In the genomic region with DNA sequence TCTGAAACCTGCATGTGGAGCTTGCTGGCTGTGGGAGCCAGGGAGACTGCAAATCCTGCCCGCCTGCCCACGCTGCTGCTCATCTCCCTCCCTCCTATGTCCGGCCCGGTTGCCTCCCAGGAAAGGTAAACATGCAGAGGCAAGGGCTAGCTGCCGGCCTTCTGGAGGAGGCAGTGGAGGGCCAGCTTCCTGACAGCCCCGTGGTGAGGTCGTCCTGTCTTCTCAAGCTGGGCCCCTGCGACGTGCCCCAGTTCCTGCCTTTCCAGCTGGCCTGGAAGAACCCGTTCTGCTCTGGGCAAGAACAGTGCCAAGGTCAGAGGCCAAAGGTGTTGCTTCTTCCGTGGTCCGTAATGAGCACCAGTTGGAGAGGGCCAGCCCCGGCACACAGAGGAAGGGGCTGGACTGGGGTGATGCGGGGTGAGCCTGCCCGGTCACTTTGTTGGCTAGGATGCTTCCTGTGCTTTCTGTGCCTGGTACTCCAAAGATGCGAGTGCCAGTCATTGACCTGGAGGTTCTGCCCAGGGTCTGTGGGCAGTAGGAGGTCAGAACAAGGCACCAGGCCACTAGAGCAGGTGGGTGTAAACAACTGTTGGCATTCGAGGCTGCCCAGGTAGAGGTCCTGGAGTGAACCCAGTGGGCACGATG, we compare ENCODE assay signal across 9 cellular contexts. TPM values are rescaled to one million over a fixed set of nuclear protein-coding genes. Genes with fewer than 3 reads are reported as not detected.
DNase-seq lines count a peak whose midpoint lies in the region; ATAC-seq, FAIRE-seq and TF ChIP-seq lines count a peak whose summit lies in the region.
"Had no signal": no experiment of that assay in that cellular context is flagged by ENCODE, and none has a peak within 500 bp of the region (broad histone marks: within the 10 kb centered on the region; RNA-seq: fewer than 3 reads in every experiment).

No MANE protein-coding gene starts in this region.

- H3K79me2 ChIP-seq in endothelial cell of umbilical vein (ENCODE audit: control insufficient read depth, insufficient read depth, low read length), result no peaks in the 10 kb centered on the region

- no peak for TF ChIP-seq CTCF in endothelial cell of umbilical vein (IDR thresholded peaks at IDR 0.05; ENCODE audit: extremely low read depth in 1 of 2, insufficient read depth in 1 of 2, low read depth in 1 of 2, low read length in 2 of 2)
- TF ChIP-seq CTCF in nephron progenitor cell (IDR thresholded peaks at IDR 0.05), result no peak

- H2AFZ ChIP-seq in endothelial cell of umbilical vein (ENCODE audit: low read depth, low read length), result peak overlapping the region; percentile 37

- no peaks in the 10 kb centered on the region for H3K9me1 ChIP-seq in endothelial cell of umbilical vein (replicated peaks; ENCODE audit: control insufficient read depth, extremely low read depth, insufficient read depth, low read length)

- no peak overlapping the region for H3K9ac ChIP-seq in endothelial cell of umbilical vein (replicated peaks; ENCODE audit: extremely low read depth, insufficient read depth, low read length)

- H3K4me3 ChIP-seq in endothelial cell of umbilical vein (replicated peaks in 1 of 3; ENCODE audit: insufficient read depth in 1 of 3, low read depth in 1 of 3, low read length in 3 of 3), result no peak overlapping the region

- DNase-seq in left ventricle myocardium superior (peak; percentile 57), left cardiac atrium (no peak), endothelial cell of umbilical vein (ENCODE audit: low read depth, low spot score) (no peak), nephron progenitor cell (peak; percentile 46), NCI-H187 treated with DMSO at 0.1 percent for 48 hours (lab: John Stamatoyannopoulos, UW) (no peak), NAMALWA (ENCODE audit: low spot score) (no peak), midbrain (lab: John Stamatoyannopoulos, UW) (no peak), ecto neural progenitor cell (ENCODE audit: low spot score) (no peak)

- H3K4me3 Mint-ChIP-seq in nephron progenitor cell, result peak overlapping the region; percentile 69

- POLR2A ChIA-PET in endothelial cell of umbilical vein (lab: Charles Lee), result interaction anchor here (2.4 kb wide), 1 partner anchor 25 kb away, joined by 8 read pairs; a partner anchor contains a TSS

- intact Hi-C loops in left ventricle myocardium superior (cut with micrococcal nuclease), result no loop called here
- intact Hi-C loops in left cardiac atrium (cut with DNase I), result no loop called here
- intact Hi-C loops in endothelial cell of umbilical vein (cut with micrococcal nuclease), result loop anchor here (1.0 to 2.0 kb wide), 4 partner anchors 8 to 52 kb away; no protein-coding TSS in a partner anchor

- H3K27me3 ChIP-seq in endothelial cell of umbilical vein (ENCODE audit: control insufficient read depth in 2 of 2, insufficient read depth in 2 of 2, low read length in 2 of 2), result no peaks in the 10 kb centered on the region

- H3K4me2 ChIP-seq in endothelial cell of umbilical vein (ENCODE audit: insufficient read depth, low read length), result no peak overlapping the region

- H3K4me1 ChIP-seq in endothelial cell of umbilical vein (ENCODE audit: control insufficient read depth, extremely low read depth, insufficient read depth, low read length), result peaks cover 31% of the 10 kb centered on the region

- ATAC-seq in left ventricle myocardium superior, result no peak
- no peak for ATAC-seq in left cardiac atrium

- H3K9me3 ChIP-seq in endothelial cell of umbilical vein (replicated peaks; ENCODE audit: control insufficient read depth, insufficient read depth, low read length), result no peaks in the 10 kb centered on the region

- peaks cover 75% of the 10 kb centered on the region for H3K4me1 Mint-ChIP-seq in nephron progenitor cell

- BruUV-seq in endothelial cell of umbilical vein (replicated peaks; lab: Mats Ljungman, UMichigan), result no TSS peak

- H3K36me3 ChIP-seq in endothelial cell of umbilical vein (ENCODE audit: control insufficient read depth in 2 of 2, extremely low read depth in 1 of 2, insufficient read depth in 2 of 2, low read length in 2 of 2), result peaks cover 0 to 3% of the 10 kb centered on the region in 2 experiments

- H3K27ac Mint-ChIP-seq in nephron progenitor cell, result peak overlapping the region; percentile 96

- H3K27ac ChIP-seq in endothelial cell of umbilical vein (ENCODE audit: insufficient read depth, low read depth, low read length), result peak overlapping the region; percentile 2

- dilution Hi-C loops in endothelial cell of umbilical vein (cut with MboI; ENCODE audit: extremely low pct_ligation_motif_present, low sequenced_read_pairs), result no loop called here

- peaks cover 16% of the 10 kb centered on the region for H3K27me3 Mint-ChIP-seq in nephron progenitor cell (ENCODE audit: low read depth, poor library complexity)

- peak; percentile 24 for FAIRE-seq in endothelial cell of umbilical vein (lab: Jason Lieb, UNC)
- FAIRE-seq: HTR-8/SVneo had no signal

- TF ChIP-seq POLR2A in endothelial cell of umbilical vein (IDR thresholded peaks at IDR 0.05; ENCODE audit: low read depth, low read length), result no peak

- CTCF ChIA-PET in endothelial cell of umbilical vein (lab: Charles Lee), result interaction anchor here (0.8 to 1.4 kb wide), 6 partner anchors 17 to 179 kb away, joined by 3 to 4 read pairs (median 4); a partner anchor contains a TSS

- no peaks in the 10 kb centered on the region for H3K9me3 Mint-ChIP-seq in nephron progenitor cell

- no peaks in the 10 kb centered on the region for H4K20me1 ChIP-seq in endothelial cell of umbilical vein (replicated peaks; ENCODE audit: control insufficient read depth, extremely low read depth, insufficient read depth, low read length)

- peaks cover 11% of the 10 kb centered on the region for H3K36me3 Mint-ChIP-seq in nephron progenitor cell (ENCODE audit: low read depth)

TF ChIP-seq in endothelial cell of umbilical vein, 7 proteins besides CTCF, POLR2A, EP300 and RAD21:
- TF ChIP-seq EZH2 (IDR thresholded peaks at IDR 0.05; ENCODE audit: borderline replicate concordance, low read depth, low read length, severe bottlenecking), result no peak
- TF ChIP-seq JUN (IDR thresholded peaks at IDR 0.05; ENCODE audit: borderline replicate concordance, insufficient read depth, insufficient read length, low read depth), result no peak
- no peak for TF ChIP-seq FOS (IDR thresholded peaks at IDR 0.05; ENCODE audit: borderline replicate concordance, insufficient read depth, low read length)
- TF ChIP-seq POLR2AphosphoS5 (IDR thresholded peaks at IDR 0.05; ENCODE audit: insufficient read depth, low read depth, low read length), result no peak
- no peak for TF ChIP-seq MYC (IDR thresholded peaks at IDR 0.05; ENCODE audit: low read depth, low read length)
- TF ChIP-seq GATA2 (IDR thresholded peaks at IDR 0.05; ENCODE audit: insufficient read depth, insufficient read length, low read depth, low read length), result no peak
- TF ChIP-seq, protein P1, sequence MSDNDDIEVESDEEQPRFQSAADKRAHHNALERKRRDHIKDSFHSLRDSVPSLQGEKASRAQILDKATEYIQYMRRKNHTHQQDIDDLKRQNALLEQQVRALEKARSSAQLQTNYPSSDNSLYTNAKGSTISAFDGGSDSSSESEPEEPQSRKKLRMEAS (IDR thresholded peaks at IDR 0.05; ENCODE audit: insufficient read depth, insufficient read length), result no peak

RNA-seq across cellular contexts. Expression of a gene that starts 25.3 kb away (rescaled TPM):
- total RNA-seq in left ventricle myocardium superior (145 TPM), left cardiac atrium (10 to 100 TPM; 66.1 to 80.6 TPM), endothelial cell of umbilical vein (17.9 and 28.3 TPM in 2 replicates)
- 18.7 and 19.5 TPM in 2 replicates for polyA plus RNA-seq in endothelial cell of umbilical vein
- 11.0 and 12.8 TPM in 2 replicates for polyA plus RNA-seq in endothelial cell of umbilical vein (2011; cell fraction: cytosol; rRNA removed)
- 69.3 and 74.3 TPM in 2 replicates for polyA plus RNA-seq in endothelial cell of umbilical vein (2011; cell fraction: nucleus; rRNA removed)
- polyA plus RNA-seq in endothelial cell of umbilical vein (2012), result 15.9 and 22.7 TPM in 2 replicates
- 35.2 and 36.9 TPM in 2 replicates for polyA minus RNA-seq in endothelial cell of umbilical vein
- polyA minus RNA-seq in endothelial cell of umbilical vein (2011; cell fraction: cytosol; rRNA and poly(A)+ RNA removed), result 18.6 TPM
- polyA minus RNA-seq in endothelial cell of umbilical vein (2011; cell fraction: nucleus; rRNA and poly(A)+ RNA removed), result 34.9 and 40.1 TPM in 2 replicates

Comparison
In these comparisons a context has a peak if more than half of its experiments do, and no peak if none do; other contexts are left out.
1. DNase-seq: peak in left ventricle myocardium superior (single experiment) and nephron progenitor cell (single experiment); none in left cardiac atrium (single experiment), endothelial cell of umbilical vein (single experiment), NCI-H187 treated with DMSO at 0.1 percent for 48 hours (single experiment), NAMALWA (single experiment), midbrain (single experiment) and ecto neural progenitor cell (single experiment).